31 cellular contexts compared by ENCODE assay signal in genomic region chr6:26588965-26589364, GRCh38. TPM values are rescaled to one million over a fixed set of nuclear protein-coding genes. Genes with fewer than 3 reads are reported as not detected.
DNase-seq lines count a peak whose midpoint lies in the region; ATAC-seq, FAIRE-seq and TF ChIP-seq lines count a peak whose summit lies in the region.
"Had no signal": no experiment of that assay in that cellular context is flagged by ENCODE, and none has a peak within 500 bp of the region (broad histone marks: within the 10 kb centered on the region; RNA-seq: fewer than 3 reads in every experiment).

No MANE protein-coding gene starts in this region.

- H3K4me3 ChIP-seq in K562: no peak overlapping the region
- peak overlapping the region; percentile 9 to 13 for H3K4me3 ChIP-seq in testis
- H3K4me3 ChIP-seq: A549; BLaER1; BLaER1 treated with 17β-estradiol and CSF1 and Interleukin-3, amounts not matched to agents 10 nM and 100 nM had no signal

- DNase-seq in K562 (ENCODE audit: extremely low read depth in 1 of 4, low spot score in 3 of 4) (no peak), testis (no peak), GDM1 (lab: John Stamatoyannopoulos, UW) (no peak)
- DNase-seq: 8988T; ACHN; AML-193; BE2C; C1 segment of cervical spinal cord; Caco-2; Calu3; CD4-positive, alpha-beta memory T cell; CD4-positive, alpha-beta T cell; CD4-positive, CD25-positive, alpha-beta regulatory T cell; CD8-positive, alpha-beta memory T cell; CD8-positive, alpha-beta T cell; COR-L47; DMS 273 treated with DMSO at 0.1 percent for 48 hours; DMS153; DMS53; DMS79; DMS79 treated with DMSO at 0.1 percent for 48 hours; DND-41; EL had no signal

- TF ChIP-seq EP300 in K562 (IDR thresholded peaks at IDR 0.05; ENCODE audit: low read length): no peak

- H3K9me1 ChIP-seq in K562 (ENCODE audit: control insufficient read depth, insufficient read depth, low read length): no peaks in the 10 kb centered on the region

- CTCF ChIA-PET in K562 (lab: Yijun Ruan, JAX; ENCODE audit: low intra/inter-chr PET ratio): no interaction called here

- TF ChIP-seq RAD21 in K562 (CRISPR knock-in tag; conservative IDR thresholded peaks at IDR 0.05 in 1 of 2, IDR thresholded peaks at IDR 0.05 in 1 of 2): no peak

- POLR2A ChIA-PET in K562 (lab: Yijun Ruan, JAX): interaction anchor here (7.6 kb wide), 1 partner anchor 15 kb away, joined by 141 read pairs; no protein-coding TSS in a partner anchor

- H3K9me3 ChIP-seq in K562 (replicated peaks; ENCODE audit: control insufficient read depth, insufficient read depth, low read depth, low read length) (no peaks in the 10 kb centered on the region), testis (no peaks in the 10 kb centered on the region)
- H3K9me3 ChIP-seq: A549; BE2C; BLaER1; BLaER1 treated with 17β-estradiol and CSF1 and Interleukin-3, amounts not matched to agents 10 nM and 100 nM; Caco-2 had no signal

- H3K9ac ChIP-seq in K562 (ENCODE audit: insufficient read depth in 1 of 2, low read depth in 2 of 2, low read length in 2 of 2): no peak overlapping the region
- H3K9ac ChIP-seq: BLaER1; BLaER1 treated with 17β-estradiol and CSF1 and Interleukin-3, amounts not matched to agents 10 nM and 100 nM had no signal

- H3K27ac ChIP-seq in K562 (ENCODE audit: extremely low read depth, low read depth, low read length) (no peak overlapping the region), testis (no peak overlapping the region)
- H3K27ac ChIP-seq: 22Rv1; A549; BLaER1; BLaER1 treated with 17β-estradiol and CSF1 and Interleukin-3, amounts not matched to agents 10 nM and 100 nM; C4-2B had no signal

- no peak overlapping the region for H2AFZ ChIP-seq in K562 (ENCODE audit: low read depth, low read length)

- ATAC-seq in K562: no peak
- no peak for ATAC-seq in HG02610 (IDR thresholded peaks at IDR 0.05; ENCODE audit: unreplicated experiment)
- ATAC-seq: A549; CD8-positive, alpha-beta T cell had no signal

- H3K27me3 ChIP-seq in K562 (ENCODE audit: control insufficient read depth in 2 of 2, insufficient read depth in 2 of 2, low read length in 2 of 2) (no peaks in the 10 kb centered on the region), testis (no peaks in the 10 kb centered on the region)

- H3K4me1 ChIP-seq in K562 (replicated peaks in 1 of 2; ENCODE audit: control insufficient read depth in 2 of 2, insufficient read depth in 2 of 2, low read length in 2 of 2) (peaks cover 0 to 11% of the 10 kb centered on the region in 2 experiments; a peak in 2 of 5 replicates), testis (no peaks in the 10 kb centered on the region)
- H3K4me1 ChIP-seq: A549, BE2C, BLaER1, Caco-2 had no signal

- in situ Hi-C loops in K562 (cut with MboI): no loop called here

- intact Hi-C loops in K562 (cut with micrococcal nuclease): no loop called here
- intact Hi-C loops in testis (cut with DNase I; ENCODE audit: low total_unique reads): no loop called here

- H4K20me1 ChIP-seq in K562 (replicated peaks; ENCODE audit: control insufficient read depth, insufficient read depth, low read length): no peaks in the 10 kb centered on the region
- H4K20me1 ChIP-seq: BLaER1; BLaER1 treated with 17β-estradiol and CSF1 and Interleukin-3, amounts not matched to agents 10 nM and 100 nM had no signal

- H3K36me3 ChIP-seq in K562 (ENCODE audit: control insufficient read depth, insufficient read depth, low read length) (no peaks in the 10 kb centered on the region), testis (ENCODE audit: low read depth, missing control alignments) (no peaks in the 10 kb centered on the region)
- H3K36me3 ChIP-seq: BE2C; BLaER1; BLaER1 treated with 17β-estradiol and CSF1 and Interleukin-3, amounts not matched to agents 10 nM and 100 nM had no signal

- TF ChIP-seq POLR2A in K562 (conservative IDR thresholded peaks at IDR 0.05) (no peak), testis (IDR thresholded peaks at IDR 0.05) (no peak)

- WGBS in K562 (ENCODE audit: insufficient coverage, low coverage, missing lambda C conversion rate): 90% methylated on average over 21 of the region's 21 CpGs
- 59 to 79% methylated on average over 21 of the region's 21 CpGs for WGBS in testis, 2 donors

- BruUV-seq in K562 (replicated peaks; lab: Mats Ljungman, UMichigan): no TSS peak

- TF ChIP-seq CTCF in K562 (IDR thresholded peaks at IDR 0.05 in 2 of 3, conservative IDR thresholded peaks at IDR 0.05 in 1 of 3; ENCODE audit: insufficient read depth in 2 of 3, low read depth in 1 of 3, low read length in 3 of 3) (no peak), testis (IDR thresholded peaks at IDR 0.05) (no peak)

- no peak for FAIRE-seq in K562 (lab: Jason Lieb, UNC)
- FAIRE-seq: A204.1, A549, D721Med had no signal

- no peak overlapping the region for H3K4me2 ChIP-seq in K562 (ENCODE audit: insufficient read depth, low read length)
- H3K4me2 ChIP-seq: A549; BLaER1; BLaER1 treated with 17β-estradiol and CSF1 and Interleukin-3, amounts not matched to agents 10 nM and 100 nM had no signal

- no peaks in the 10 kb centered on the region for H3K79me2 ChIP-seq in K562 (ENCODE audit: control insufficient read depth, insufficient read depth, low read length)

TF ChIP-seq in K562, 482 proteins besides CTCF, POLR2A, EP300 and RAD21:
- peak; percentile 94 for TF ChIP-seq ZBTB33 (CRISPR knock-in tag; IDR thresholded peaks at IDR 0.05)
- TF ChIP-seq ZNF347 (CRISPR knock-in tag; IDR thresholded peaks at IDR 0.05; ENCODE audit: low read depth): no peak
- no peak for TF ChIP-seq HNRNPH1 (optimal IDR thresholded peaks at IDR 0.05; ENCODE audit: low read depth, low read length)
- no peak for TF ChIP-seq SMARCB1 (IDR thresholded peaks at IDR 0.05; ENCODE audit: insufficient read length, low read depth)
- no peak for TF ChIP-seq PTBP1 (IDR thresholded peaks at IDR 0.05; ENCODE audit: low read depth, low read length)
TF ChIP-seq in K562: peak in this region for 1.

RNA-seq across cellular contexts. Expression of gene ABT1, which starts 7.8 kb away (rescaled TPM):
- 19.4 and 24.4 TPM in 2 replicates for total RNA-seq in K562 (2011; cell fraction: chromatin; rRNA removed; ENCODE audit: low replicate concordance)
- total RNA-seq in K562 (2011; cell fraction: nucleolus; rRNA removed): 28.8 and 31.2 TPM in 2 replicates
- 29.9 and 34.0 TPM in 2 replicates for total RNA-seq in K562 (2011; cell fraction: nucleoplasm; rRNA removed)
- 52.7 and 60.6 TPM in 2 replicates for total RNA-seq in K562 (2014; rRNA removed)
- 19.9 and 21.5 TPM in 2 replicates for total RNA-seq in K562 (2014; rRNA removed; fragmentation: Illumina TruSeq; extraction: Trizol)
- 37.9 and 40.7 TPM in 2 replicates for total RNA-seq in K562 (2015; rRNA removed; fragmentation: Illumina TruSeq; extraction: Trizol)
- 45.4 and 47.8 TPM in 2 replicates for total RNA-seq in K562 (2021)
- polyA plus RNA-seq in K562 (2011; rRNA removed): 45.9 and 47.2 TPM in 2 replicates
- 54.9 and 75.5 TPM in 2 replicates for polyA plus RNA-seq in K562 (2011; cell fraction: cytosol; rRNA removed)
- polyA plus RNA-seq in K562 (2011; cell fraction: nucleus; rRNA removed): 31.7 and 32.1 TPM in 2 replicates
- polyA plus RNA-seq in K562 (2012): 28.3 and 30.1 TPM in 2 replicates
- 29.6 and 40.5 TPM in 2 replicates for polyA plus RNA-seq in K562 (2014; fragmentation: Illumina TruSeq; extraction: Trizol)
- 10 to 100 TPM in 1 of 2 experiments, 1 to 10 TPM in 1; 8.8 to 25.2 TPM for polyA plus RNA-seq in K562 (2014; fragmentation: Nextera tagmentation; extraction: Ambion mirVana)
- 51.1 and 59.4 TPM in 2 replicates for polyA plus RNA-seq in K562 (2014; rRNA removed)
- polyA minus RNA-seq in K562 (2011; rRNA and poly(A)+ RNA removed): 19.4 and 21.4 TPM in 2 replicates
- polyA minus RNA-seq in K562 (2011; cell fraction: cytosol; rRNA and poly(A)+ RNA removed): 17.9 and 18.6 TPM in 2 replicates
- 26.0 and 42.1 TPM in 2 replicates for polyA minus RNA-seq in K562 (2011; cell fraction: nucleus; rRNA and poly(A)+ RNA removed)
- total RNA-seq in testis: 10 to 100 TPM; 18.9 to 23.6 TPM
- 17.0 TPM for polyA plus RNA-seq in testis (ENCODE audit: insufficient read depth, low read depth, low replicate concordance)

RNA-seq across cellular contexts. Expression of gene HMGN4, which starts 50.8 kb away (rescaled TPM):
- 23.4 and 44.5 TPM in 2 replicates for total RNA-seq in K562 (2011; cell fraction: chromatin; rRNA removed; ENCODE audit: low replicate concordance)
- total RNA-seq in K562 (2011; cell fraction: nucleolus; rRNA removed): 13.5 and 15.3 TPM in 2 replicates
- 28.3 and 34.4 TPM in 2 replicates for total RNA-seq in K562 (2011; cell fraction: nucleoplasm; rRNA removed)
- total RNA-seq in K562 (2014; rRNA removed) (71.8 and 87.5 TPM in 2 replicates), K562 (2014; rRNA removed; fragmentation: Illumina TruSeq; extraction: Trizol) (134 and 145 TPM in 2 replicates), K562 (2015; rRNA removed; fragmentation: Illumina TruSeq; extraction: Trizol) (100 and 102 TPM in 2 replicates), K562 (2021) (78.8 and 79.9 TPM in 2 replicates), testis (10 to 100 TPM; 69.4 to 74.8 TPM)
- polyA plus RNA-seq in K562 (2011; rRNA removed) (95.4 and 111 TPM in 2 replicates), K562 (2014; fragmentation: Illumina TruSeq; extraction: Trizol) (97.0 and 104 TPM in 2 replicates), K562 (2014; fragmentation: Nextera tagmentation; extraction: Ambion mirVana) (10 to 100 TPM; 35.4 to 41.1 TPM), K562 (2014; rRNA removed) (92.2 and 94.1 TPM in 2 replicates), testis (ENCODE audit: insufficient read depth, low read depth, low replicate concordance) (72.2 TPM)
- polyA plus RNA-seq in K562 (2011; cell fraction: cytosol; rRNA removed): 35.3 and 57.4 TPM in 2 replicates
- polyA plus RNA-seq in K562 (2011; cell fraction: nucleus; rRNA removed): 24.5 and 38.9 TPM in 2 replicates
- polyA plus RNA-seq in K562 (2012): 65.4 and 94.0 TPM in 2 replicates
- 76.2 and 81.4 TPM in 2 replicates for polyA minus RNA-seq in K562 (2011; rRNA and poly(A)+ RNA removed)
- 32.2 and 35.4 TPM in 2 replicates for polyA minus RNA-seq in K562 (2011; cell fraction: cytosol; rRNA and poly(A)+ RNA removed)
- 8.2 and 16.9 TPM in 2 replicates for polyA minus RNA-seq in K562 (2011; cell fraction: nucleus; rRNA and poly(A)+ RNA removed)
